In the genomic region with DNA sequence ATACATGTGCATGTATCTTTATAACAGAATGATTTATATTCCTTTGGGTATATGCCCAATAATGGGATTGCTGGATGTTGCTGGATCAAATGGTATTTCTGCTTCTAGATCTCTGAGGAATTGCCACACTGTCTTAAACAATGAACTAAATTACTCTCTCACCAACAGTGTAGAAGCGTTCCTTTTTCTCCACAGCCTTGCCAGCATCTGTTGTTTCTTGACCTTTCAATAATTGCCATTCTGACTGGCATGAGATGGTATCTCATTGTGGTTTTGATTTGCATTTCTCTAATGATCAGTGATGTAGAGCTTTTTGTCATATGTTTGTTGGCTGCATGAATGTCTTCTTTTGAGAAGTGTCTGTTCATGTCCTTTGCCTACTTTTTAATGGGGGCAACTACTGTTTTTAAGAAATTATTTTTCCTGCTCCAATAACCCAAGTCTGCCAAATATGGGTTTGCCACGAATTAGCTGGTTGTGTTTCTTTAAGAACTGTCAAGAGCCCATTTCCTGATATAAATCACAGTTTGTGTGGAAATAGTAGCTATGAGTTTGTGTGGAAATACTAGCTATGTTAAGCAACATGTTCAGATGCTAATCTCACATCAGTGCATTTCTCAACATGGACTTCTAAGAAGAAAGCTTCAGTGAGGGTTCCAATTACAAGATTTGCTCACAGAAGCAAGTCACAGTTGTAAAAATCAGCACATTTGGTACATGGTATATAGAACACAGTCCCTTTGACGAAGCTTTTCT, we compare ENCODE assay signal across 13 cellular contexts.
DNase-seq lines count a peak whose midpoint lies in the region; ATAC-seq and TF ChIP-seq lines count a peak whose summit lies in the region.
"Had no signal": no experiment of that assay in that cellular context is flagged by ENCODE, and none has a peak within 500 bp of the region (broad histone marks: within the 10 kb centered on the region; RNA-seq: fewer than 3 reads in every experiment).

No MANE protein-coding gene starts in this region.

- peaks cover 20% of the 10 kb centered on the region for H3K27me3 Mint-ChIP-seq in activated T-cell treated with anti-CD3 and anti-CD28 coated beads, Interleukin-2, amount 50 U/mL, for 72 hours (ENCODE audit: low read depth)
- peaks cover 3 to 7% of the 10 kb centered on the region in 2 donors for H3K27me3 Mint-ChIP-seq in stimulated activated naive B cell treated with anti-CD40 and anti-IgM and Interleukin-4, amounts not matched to agents 10 μg/mL and 1 μg/mL and 100 μg/mL, for 72 hours

- peak; percentile 27 to 56 for ATAC-seq in activated T-cell treated with anti-CD3 and anti-CD28 coated beads, Interleukin-2, amount 50 U/mL, for 72 hours (replicated peaks in 1 of 2)
- ATAC-seq in stimulated activated naive B cell treated with anti-CD40 and anti-IgM and Interleukin-4, amounts not matched to agents 10 μg/mL and 1 μg/mL and 100 μg/mL, for 72 hours (replicated peaks): peak; percentile 69 to 74

- H3K27ac ChIP-seq in RWPE1: peak overlapping the region; percentile 89
- H3K27ac ChIP-seq: BLaER1 had no signal

- no peak overlapping the region for H3K27ac Mint-ChIP-seq in activated T-cell treated with anti-CD3 and anti-CD28 coated beads, Interleukin-2, amount 50 U/mL, for 72 hours
- H3K27ac Mint-ChIP-seq in stimulated activated naive B cell treated with anti-CD40 and anti-IgM and Interleukin-4, amounts not matched to agents 10 μg/mL and 1 μg/mL and 100 μg/mL, for 72 hours: peak overlapping the region; percentile 42

- H3K4me3 ChIP-seq in fibroblast of the aortic adventitia (ENCODE audit: low read depth, low read length): no peak overlapping the region
- H3K4me3 ChIP-seq: BLaER1 had no signal

- CTCF ChIA-PET in RWPE1 (lab: Yijun Ruan, JAX): no interaction called here

- H3K9me3 Mint-ChIP-seq in activated T-cell treated with anti-CD3 and anti-CD28 coated beads, Interleukin-2, amount 50 U/mL, for 72 hours: peaks cover 11 to 14% of the 10 kb centered on the region in 2 donors
- H3K9me3 Mint-ChIP-seq in stimulated activated naive B cell treated with anti-CD40 and anti-IgM and Interleukin-4, amounts not matched to agents 10 μg/mL and 1 μg/mL and 100 μg/mL, for 72 hours: peaks cover 12 to 17% of the 10 kb centered on the region in 2 donors

- peaks cover 13 to 26% of the 10 kb centered on the region in 2 donors for H3K36me3 Mint-ChIP-seq in activated T-cell treated with anti-CD3 and anti-CD28 coated beads, Interleukin-2, amount 50 U/mL, for 72 hours (ENCODE audit: insufficient read depth in 2 of 2)
- peaks cover 10 to 21% of the 10 kb centered on the region in 2 donors for H3K36me3 Mint-ChIP-seq in stimulated activated naive B cell treated with anti-CD40 and anti-IgM and Interleukin-4, amounts not matched to agents 10 μg/mL and 1 μg/mL and 100 μg/mL, for 72 hours

- no peak for TF ChIP-seq CTCF in RWPE1 (conservative IDR thresholded peaks at IDR 0.05; ENCODE audit: low read depth)
- TF ChIP-seq CTCF in fibroblast of the aortic adventitia (IDR thresholded peaks at IDR 0.05; ENCODE audit: insufficient read depth, low read length): no peak

- no peak for DNase-seq in activated T-cell treated with anti-CD3 and anti-CD28 coated beads, Interleukin-2, amount 50 U/mL, for 72 hours
- DNase-seq in activated T-cell treated with anti-CD3 and anti-CD28 coated beads, Interleukin-2, amount 50 U/mL, for 1 hour: no peak
- DNase-seq in RWPE1 (ENCODE audit: low spot score) (peak; percentile 39), fibroblast of the aortic adventitia (ENCODE audit: low read depth) (peak; percentile 92), NCI-H2196 treated with DMSO at 0.1 percent for 48 hours (lab: John Stamatoyannopoulos, UW; ENCODE audit: unreplicated experiment) (no peak), HK-2 (ENCODE audit: unreplicated experiment) (no peak), DMS53 (lab: John Stamatoyannopoulos, UW) (no peak)
- no peak for DNase-seq in stimulated activated naive B cell treated with anti-CD40 and anti-IgM and Interleukin-4, amounts not matched to agents 10 μg/mL and 1 μg/mL and 100 μg/mL, for 72 hours
- DNase-seq: amygdala, NCI-H1436 treated with DMSO at 0.1 percent for 48 hours, retina, T1000 had no signal

- peak overlapping the region in 1 of 2 donors; percentile 19 for H3K4me3 Mint-ChIP-seq in activated T-cell treated with anti-CD3 and anti-CD28 coated beads, Interleukin-2, amount 50 U/mL, for 72 hours
- H3K4me3 Mint-ChIP-seq in stimulated activated naive B cell treated with anti-CD40 and anti-IgM and Interleukin-4, amounts not matched to agents 10 μg/mL and 1 μg/mL and 100 μg/mL, for 72 hours: peak overlapping the region in 1 of 2 donors; percentile 30

- H3K4me1 Mint-ChIP-seq in activated T-cell treated with anti-CD3 and anti-CD28 coated beads, Interleukin-2, amount 50 U/mL, for 72 hours (ENCODE audit: low read depth): peaks cover 45% of the 10 kb centered on the region
- peaks cover 7 to 29% of the 10 kb centered on the region in 2 donors for H3K4me1 Mint-ChIP-seq in stimulated activated naive B cell treated with anti-CD40 and anti-IgM and Interleukin-4, amounts not matched to agents 10 μg/mL and 1 μg/mL and 100 μg/mL, for 72 hours

- POLR2A ChIA-PET in RWPE1 (lab: Yijun Ruan, JAX; ENCODE audit: low non-redundant PET): no interaction called here

Comparison
In these comparisons a context has a peak if more than half of its experiments do, and no peak if none do; other contexts are left out.
1. DNase-seq: peak in RWPE1 (single experiment) and fibroblast of the aortic adventitia (single experiment); none in activated T-cell treated with anti-CD3 and anti-CD28 coated beads, Interleukin-2, amount 50 U/mL, for 72 hours (0 of 2), activated T-cell treated with anti-CD3 and anti-CD28 coated beads, Interleukin-2, amount 50 U/mL, for 1 hour (single experiment), stimulated activated naive B cell treated with anti-CD40 and anti-IgM and Interleukin-4, amounts not matched to agents 10 μg/mL and 1 μg/mL and 100 μg/mL, for 72 hours (single experiment), NCI-H2196 treated with DMSO at 0.1 percent for 48 hours (single experiment), HK-2 (single experiment) and DMS53 (single experiment).